In the genomic region with DNA sequence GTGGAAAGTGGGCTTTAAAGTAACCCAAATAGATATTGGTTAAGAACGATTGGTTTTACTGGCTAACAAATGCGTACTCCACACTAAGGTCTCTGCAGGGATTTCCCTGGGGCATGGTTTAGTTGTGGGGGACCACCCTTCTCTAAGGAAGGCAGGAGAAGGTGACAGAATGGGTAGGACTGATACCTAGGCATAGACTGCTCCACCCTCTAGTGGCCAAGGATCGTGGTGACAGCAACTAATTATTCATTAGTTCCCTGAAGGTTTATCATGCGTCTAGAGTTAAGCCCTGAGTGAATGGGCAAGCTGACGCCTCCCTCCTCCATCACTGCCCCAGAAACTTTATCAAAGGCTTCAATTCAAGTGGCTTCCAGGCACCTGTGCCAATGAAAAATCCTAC, we compare ENCODE assay signal across 8 cellular contexts. TPM values are rescaled to one million over a fixed set of nuclear protein-coding genes. Genes with fewer than 3 reads are reported as not detected.
DNase-seq lines count a peak whose midpoint lies in the region; ATAC-seq and TF ChIP-seq lines count a peak whose summit lies in the region.

No MANE protein-coding gene starts in this region.

- ATAC-seq in Right ventricle myocardium inferior (no peak), psoas muscle (no peak), GM19463 (IDR thresholded peaks at IDR 0.05; ENCODE audit: unreplicated experiment) (no peak)

- no peaks in the 10 kb centered on the region for H3K4me1 ChIP-seq in cardiac muscle cell (ENCODE audit: low read depth)
- H3K4me1 ChIP-seq in psoas muscle, result peaks cover 50% of the 10 kb centered on the region

- H3K9me3 Mint-ChIP-seq in activated T-cell treated with anti-CD3 and anti-CD28 coated beads, Interleukin-2, amount 50 U/mL, for 24 hours, result no peaks in the 10 kb centered on the region

- no peak overlapping the region for H3K27ac Mint-ChIP-seq in activated T-cell treated with anti-CD3 and anti-CD28 coated beads, Interleukin-2, amount 50 U/mL, for 24 hours

- peaks cover 77% of the 10 kb centered on the region for H3K36me3 ChIP-seq in cardiac muscle cell
- H3K36me3 ChIP-seq in psoas muscle (ENCODE audit: insufficient read depth in 1 of 2, low read depth in 1 of 2), result peaks cover 3 to 97% of the 10 kb centered on the region in 2 donors

- no peak overlapping the region for H3K4me3 Mint-ChIP-seq in activated T-cell treated with anti-CD3 and anti-CD28 coated beads, Interleukin-2, amount 50 U/mL, for 24 hours

- DNase-seq in cardiac muscle cell (ENCODE audit: low read depth in 1 of 2, low spot score in 1 of 2) (peak in 1 of 2 donors; percentile 49), Right ventricle myocardium inferior (ENCODE audit: missing footprints) (no peak), NCI-H2171 (lab: John Stamatoyannopoulos, UW) (peak; percentile 40), cardiac fibroblast (ENCODE audit: low read depth in 2 of 2) (no peak), psoas muscle (no peak)
- no peak for DNase-seq in activated T-cell treated with anti-CD3 and anti-CD28 coated beads, Interleukin-2, amount 50 U/mL, for 24 hours
- no peak for DNase-seq in stimulated activated CD4-positive, alpha-beta T cell treated with anti-CD3 and anti-CD28 coated beads, Interleukin-2, amount 100 ng/mL, for 48 hours

- H3K27me3 ChIP-seq in cardiac muscle cell (no peaks in the 10 kb centered on the region), psoas muscle (ENCODE audit: insufficient read depth in 3 of 3, low read length in 2 of 3) (no peaks in the 10 kb centered on the region)

- no peaks in the 10 kb centered on the region for H3K9me3 ChIP-seq in cardiac muscle cell (ENCODE audit: low read depth)
- H3K9me3 ChIP-seq in psoas muscle, result no peaks in the 10 kb centered on the region

- H3K4me3 ChIP-seq in cardiac muscle cell (no peak overlapping the region), cardiac fibroblast (replicated peaks in 1 of 2; ENCODE audit: low read depth in 2 of 2, low read length in 2 of 2) (no peak overlapping the region), psoas muscle (no peak overlapping the region)

- H3K27ac ChIP-seq in cardiac muscle cell (no peak overlapping the region), psoas muscle (peak overlapping the region; percentile 98)

- peaks cover 18% of the 10 kb centered on the region for H3K27me3 Mint-ChIP-seq in activated T-cell treated with anti-CD3 and anti-CD28 coated beads, Interleukin-2, amount 50 U/mL, for 24 hours

- TF ChIP-seq CTCF in cardiac muscle cell (IDR thresholded peaks at IDR 0.05; ENCODE audit: low read depth, low read length) (peak; percentile 38), cardiac fibroblast (IDR thresholded peaks at IDR 0.05; ENCODE audit: low read depth, low read length) (peak; percentile 32), psoas muscle (IDR thresholded peaks at IDR 0.05) (peak; percentile 36)

- H3K36me3 Mint-ChIP-seq in activated T-cell treated with anti-CD3 and anti-CD28 coated beads, Interleukin-2, amount 50 U/mL, for 24 hours (ENCODE audit: low read depth), result peaks cover 51% of the 10 kb centered on the region

- intact Hi-C loops in Right ventricle myocardium inferior (cut with DNase I) (no loop called here), psoas muscle (cut with DNase I) (loop anchor here (5.0 to 10.0 kb wide), 2 partner anchors 201 to 209 kb away; no protein-coding TSS in a partner anchor)

- WGBS in psoas muscle, 3 donors, result 45 to 48% (median 46%) methylated on average over 5 of the region's 5 CpGs

- peaks cover 17% of the 10 kb centered on the region for H3K4me1 Mint-ChIP-seq in activated T-cell treated with anti-CD3 and anti-CD28 coated beads, Interleukin-2, amount 50 U/mL, for 24 hours (ENCODE audit: low read depth)

RNA-seq across cellular contexts. Expression of gene FAM181A, which starts 9.1 kb away (rescaled TPM):
- total RNA-seq in cardiac muscle cell, result not detected in 2 replicates
- polyA plus RNA-seq in cardiac muscle cell, result 0.16 TPM in 1 of 2 replicates, not detected in the other
- not detected for total RNA-seq in Right ventricle myocardium inferior
- not detected for total RNA-seq in psoas muscle
- under 1 TPM in 2 of 3 donors, not detected in 1; 0.14 to 0.32 TPM for polyA plus RNA-seq in psoas muscle

RNA-seq across cellular contexts. Expression of gene ASB2, which starts 40.1 kb away (rescaled TPM):
- total RNA-seq in cardiac muscle cell (208 and 240 TPM in 2 replicates), Right ventricle myocardium inferior (294 TPM), psoas muscle (100 to 1,000 TPM; 148 to 443 (median 252) TPM)
- polyA plus RNA-seq in cardiac muscle cell (165 and 191 TPM in 2 replicates), psoas muscle (100 to 1,000 TPM in 2 of 3 donors, 10 to 100 TPM in 1; 41.2 to 460 (median 217) TPM)
